23 cellular contexts compared by ENCODE assay signal in the genomic region with DNA sequence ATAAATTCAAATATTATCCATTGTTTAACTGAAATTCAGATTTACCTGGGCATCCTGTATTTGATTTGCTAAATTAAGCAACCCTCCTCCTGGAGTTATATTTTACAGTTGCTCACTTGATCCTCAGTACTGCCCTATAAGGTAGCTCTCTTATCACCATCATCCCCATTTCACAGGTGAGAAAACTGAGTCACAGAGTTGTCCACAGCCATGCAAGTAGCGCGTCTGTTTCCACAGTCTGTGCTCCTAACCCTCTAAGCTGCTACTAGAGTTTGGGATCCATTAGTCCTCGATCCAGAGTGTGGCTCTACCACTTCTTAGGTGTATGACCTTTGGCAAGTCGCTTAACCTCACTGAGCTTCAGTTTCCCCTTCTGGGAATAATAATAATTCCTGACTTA. TPM values are rescaled to one million over a fixed set of nuclear protein-coding genes. Genes with fewer than 3 reads are reported as not detected.
DNase-seq lines count a peak whose midpoint lies in the region; TF ChIP-seq lines count a peak whose summit lies in the region.
"Had no signal": no experiment of that assay in that cellular context is flagged by ENCODE, and none has a peak within 500 bp of the region (broad histone marks: within the 10 kb centered on the region; RNA-seq: fewer than 3 reads in every experiment).

No MANE protein-coding gene starts in this region.

- peaks cover 8% of the 10 kb centered on the region for H3K9me3 Mint-ChIP-seq in T-helper 2 cell treated with Interferon-gamma antibody and Interleukin-4, amounts not matched to agents 5 μg/mL and 100 μg/mL, for 36 hours
- peaks cover 9% of the 10 kb centered on the region for H3K9me3 Mint-ChIP-seq in dendritic cell treated with granulocyte-macrophage colony-stimulating factor and Interleukin-4, amounts not matched to agents 40 ng/mL and 50 ng/mL, for 4 days

- no peak overlapping the region for H3K4me2 ChIP-seq in hepatocyte
- H3K4me2 ChIP-seq: GM23338 had no signal

- H3K27ac Mint-ChIP-seq in T-helper 2 cell treated with Interferon-gamma antibody and Interleukin-4, amounts not matched to agents 5 μg/mL and 100 μg/mL, for 36 hours: peak overlapping the region; percentile 98
- H3K27ac Mint-ChIP-seq in dendritic cell treated with granulocyte-macrophage colony-stimulating factor and Interleukin-4, amounts not matched to agents 40 ng/mL and 50 ng/mL, for 4 days: peak overlapping the region; percentile 78
- H3K27ac Mint-ChIP-seq: GM23338 had no signal

- no peak overlapping the region for H3K4me3 ChIP-seq in hepatocyte
- H3K4me3 ChIP-seq: GM23338, psoas muscle, SJSA1 had no signal

- no peaks in the 10 kb centered on the region for H3K4me1 ChIP-seq in hepatocyte (ENCODE audit: insufficient read depth)
- H3K4me1 ChIP-seq: psoas muscle, SJSA1 had no signal

- H3K9me3 ChIP-seq in hepatocyte (ENCODE audit: low read depth): no peaks in the 10 kb centered on the region
- H3K9me3 ChIP-seq: psoas muscle, SJSA1 had no signal

- no peak overlapping the region for H2AFZ ChIP-seq in hepatocyte
- H2AFZ ChIP-seq: GM23338 had no signal

- H3K27ac ChIP-seq in hepatocyte: no peak overlapping the region
- H3K27ac ChIP-seq: psoas muscle, SJSA1, VCaP had no signal

- no peaks in the 10 kb centered on the region for H3K9me2 ChIP-seq in hepatocyte (replicated peaks; ENCODE audit: insufficient read depth)

- no peaks in the 10 kb centered on the region for H3K36me3 ChIP-seq in hepatocyte (replicated peaks; ENCODE audit: insufficient read depth, low read depth)
- H3K36me3 ChIP-seq: SJSA1 had no signal

- peaks cover 4% of the 10 kb centered on the region for H3K36me3 Mint-ChIP-seq in T-helper 2 cell treated with Interferon-gamma antibody and Interleukin-4, amounts not matched to agents 5 μg/mL and 100 μg/mL, for 36 hours (ENCODE audit: low read depth)
- no peaks in the 10 kb centered on the region for H3K36me3 Mint-ChIP-seq in dendritic cell treated with granulocyte-macrophage colony-stimulating factor and Interleukin-4, amounts not matched to agents 40 ng/mL and 50 ng/mL, for 4 days (ENCODE audit: low read depth)
- H3K36me3 Mint-ChIP-seq: type B pancreatic cell had no signal

- H3K27me3 ChIP-seq in hepatocyte: no peaks in the 10 kb centered on the region
- H3K27me3 ChIP-seq: SJSA1 had no signal

- peaks cover 74% of the 10 kb centered on the region for H3K4me1 Mint-ChIP-seq in T-helper 2 cell treated with Interferon-gamma antibody and Interleukin-4, amounts not matched to agents 5 μg/mL and 100 μg/mL, for 36 hours (ENCODE audit: low read depth)
- H3K4me1 Mint-ChIP-seq in dendritic cell treated with granulocyte-macrophage colony-stimulating factor and Interleukin-4, amounts not matched to agents 40 ng/mL and 50 ng/mL, for 4 days (ENCODE audit: low read depth): peaks cover 77% of the 10 kb centered on the region
- H3K4me1 Mint-ChIP-seq: GM23338 had no signal

- no peaks in the 10 kb centered on the region for H3K79me2 ChIP-seq in hepatocyte

- H4K20me1 ChIP-seq in hepatocyte (ENCODE audit: insufficient read depth, poor library complexity, severe bottlenecking): no peaks in the 10 kb centered on the region

- H3K27me3 Mint-ChIP-seq in T-helper 2 cell treated with Interferon-gamma antibody and Interleukin-4, amounts not matched to agents 5 μg/mL and 100 μg/mL, for 36 hours (ENCODE audit: low read depth): no peaks in the 10 kb centered on the region
- peaks cover 9% of the 10 kb centered on the region for H3K27me3 Mint-ChIP-seq in dendritic cell treated with granulocyte-macrophage colony-stimulating factor and Interleukin-4, amounts not matched to agents 40 ng/mL and 50 ng/mL, for 4 days

- no peak for DNase-seq in T-helper 2 cell treated with Interferon-gamma antibody and Interleukin-4, amounts not matched to agents 5 μg/mL and 100 μg/mL, for 36 hours (ENCODE audit: low spot score)
- DNase-seq in T-helper 2 cell: no peak
- DNase-seq in stimulated activated CD4-positive, alpha-beta T cell treated with anti-CD3 and anti-CD28 coated beads, Interleukin-1b, Interleukin-23, amount 100 ng/mL, for 48 hours: peak; percentile 27
- no peak for DNase-seq in stimulated activated CD4-positive, alpha-beta T cell treated with anti-CD3 and anti-CD28 coated beads, Interleukin-4, amount 100 ng/mL, for 24 hours
- DNase-seq in hepatocyte (ENCODE audit: low spot score): no peak
- no peak for DNase-seq in NCI-H2227 treated with DMSO at 0.1 percent for 48 hours (lab: John Stamatoyannopoulos, UW)
- no peak for DNase-seq in HuH-7.5 (ENCODE audit: low spot score)
- DNase-seq: 8988T; DMS53; effector CD4-positive, alpha-beta T cell; erythroblast; GF-D8; Karpas-422; left cardiac atrium; NCI-H1694 treated with DMSO at 0.1 percent for 48 hours; NCI-H2171 treated with DMSO at 0.1 percent for 48 hours; NCI-H526 treated with DMSO at 0.1 percent for 48 hours; psoas muscle had no signal

- no peak for TF ChIP-seq CTCF in hepatocyte (IDR thresholded peaks at IDR 0.05; ENCODE audit: poor library complexity)

- intact Hi-C loops in dendritic cell treated with granulocyte-macrophage colony-stimulating factor and Interleukin-4, amounts not matched to agents 40 ng/mL and 50 ng/mL, for 4 days (cut with micrococcal nuclease): loop anchor here (2.0 kb wide), 2 partner anchors 19 to 35 kb away; a partner anchor contains a TSS

- 96% methylated on average over 4 of the region's 4 CpGs for WGBS in hepatocyte (ENCODE audit: low lambda C conversion rate, missing lambda C conversion rate)

- peak overlapping the region; percentile 80 for H3K4me3 Mint-ChIP-seq in T-helper 2 cell treated with Interferon-gamma antibody and Interleukin-4, amounts not matched to agents 5 μg/mL and 100 μg/mL, for 36 hours
- no peak overlapping the region for H3K4me3 Mint-ChIP-seq in dendritic cell treated with granulocyte-macrophage colony-stimulating factor and Interleukin-4, amounts not matched to agents 40 ng/mL and 50 ng/mL, for 4 days
- H3K4me3 Mint-ChIP-seq: GM23338 had no signal

RNA-seq across cellular contexts. Expression of a gene that starts 34.9 kb away (rescaled TPM):
- 5.5 and 7.0 TPM in 2 replicates for total RNA-seq in hepatocyte
- polyA plus RNA-seq in hepatocyte: 0.75 and 1.4 TPM in 2 replicates
